1 cellular context compared by ENCODE assay signal in genomic region chr7:134943785-134944400, GRCh38.
TF ChIP-seq lines count a peak whose summit lies in the region.

No MANE protein-coding gene starts in this region.

TF ChIP-seq in IMR-90, 13 proteins besides CTCF, POLR2A, EP300 and RAD21:
- TF ChIP-seq, protein P1, sequence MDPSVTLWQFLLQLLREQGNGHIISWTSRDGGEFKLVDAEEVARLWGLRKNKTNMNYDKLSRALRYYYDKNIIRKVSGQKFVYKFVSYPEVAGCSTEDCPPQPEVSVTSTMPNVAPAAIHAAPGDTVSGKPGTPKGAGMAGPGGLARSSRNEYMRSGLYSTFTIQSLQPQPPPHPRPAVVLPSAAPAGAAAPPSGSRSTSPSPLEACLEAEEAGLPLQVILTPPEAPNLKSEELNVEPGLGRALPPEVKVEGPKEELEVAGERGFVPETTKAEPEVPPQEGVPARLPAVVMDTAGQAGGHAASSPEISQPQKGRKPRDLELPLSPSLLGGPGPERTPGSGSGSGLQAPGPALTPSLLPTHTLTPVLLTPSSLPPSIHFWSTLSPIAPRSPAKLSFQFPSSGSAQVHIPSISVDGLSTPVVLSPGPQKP (IDR thresholded peaks at IDR 0.05; ENCODE audit: borderline replicate concordance, low read depth, low read length) = no peak
- TF ChIP-seq SMC3 (IDR thresholded peaks at IDR 0.05; ENCODE audit: low read depth, low read length) = 0 out of 2 replicates have a peak, but pooled peaks have one; percentile 9
